Comparison of ENCODE assay signal across 21 cellular contexts in the genomic region with DNA sequence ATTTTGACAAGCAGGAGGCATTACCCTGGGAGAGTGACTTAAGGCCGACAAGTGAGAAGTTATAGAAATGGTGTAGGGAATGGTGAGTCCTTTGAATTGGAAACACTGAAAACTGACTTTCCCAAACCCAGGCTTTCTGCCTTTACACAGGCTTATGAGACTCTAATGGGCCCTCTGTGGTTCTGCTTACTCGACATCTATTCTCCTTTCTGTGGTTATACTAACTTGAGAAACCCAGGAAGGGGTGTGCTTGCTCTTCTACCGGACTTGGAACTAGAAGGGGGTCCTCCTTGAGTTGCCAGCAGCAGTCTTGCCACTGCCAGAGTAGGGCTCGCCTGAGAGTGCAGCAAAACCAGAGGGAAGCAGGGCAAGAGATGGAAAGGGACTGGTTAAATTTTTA.
DNase-seq lines count a peak whose midpoint lies in the region; ATAC-seq, FAIRE-seq and TF ChIP-seq lines count a peak whose summit lies in the region.
"Had no signal": no experiment of that assay in that cellular context is flagged by ENCODE, and none has a peak within 500 bp of the region (broad histone marks: within the 10 kb centered on the region; RNA-seq: fewer than 3 reads in every experiment).

No MANE protein-coding gene starts in this region.

- intact Hi-C loops in CD4-positive, alpha-beta memory T cell (cut with micrococcal nuclease), result loop anchor here (1.0 kb wide), 1 partner anchor 8 kb away; no protein-coding TSS in a partner anchor

- no peak overlapping the region for H3K4me2 ChIP-seq in keratinocyte (ENCODE audit: control insufficient read depth, extremely low read depth, insufficient read depth, low read depth, low read length)

- H3K4me1 ChIP-seq in CD4-positive, alpha-beta memory T cell (ENCODE audit: insufficient read depth, low read length), result peaks cover 100% of the 10 kb centered on the region
- peaks cover 14% of the 10 kb centered on the region for H3K4me1 ChIP-seq in keratinocyte (ENCODE audit: control insufficient read depth, extremely low read depth, insufficient read depth, low read length)
- H3K4me1 ChIP-seq: colonic mucosa had no signal

- H3K27me3 Mint-ChIP-seq in T-helper 2 cell treated with Interferon-gamma antibody and Interleukin-4, amounts not matched to agents 5 μg/mL and 100 μg/mL, for 36 hours (ENCODE audit: low read depth), result no peaks in the 10 kb centered on the region
- H3K27me3 Mint-ChIP-seq in CD4-positive, alpha-beta memory T cell, result no peaks in the 10 kb centered on the region
- H3K27me3 Mint-ChIP-seq in activated CD8-positive, alpha-beta T cell treated with anti-CD3 and anti-CD28 coated beads, Interleukin-2, amount 10 ng/mL, durations not matched to agents 7 days and 5 days (ENCODE audit: low read depth), result no peaks in the 10 kb centered on the region
- no peaks in the 10 kb centered on the region for H3K27me3 Mint-ChIP-seq in endothelial cell (ENCODE audit: unreplicated experiment)

- TF ChIP-seq CTCF in keratinocyte (optimal IDR thresholded peaks at IDR 0.05 in 1 of 3, IDR thresholded peaks at IDR 0.05 in 1 of 3, conservative IDR thresholded peaks at IDR 0.05 in 1 of 3; ENCODE audit: extremely low read depth in 1 of 3, insufficient read depth in 2 of 3, low read length in 3 of 3), result no peak
- TF ChIP-seq CTCF in endothelial cell (IDR thresholded peaks at IDR 0.05; ENCODE audit: unreplicated experiment), result no peak

- peak overlapping the region; percentile 5 for H3K27ac Mint-ChIP-seq in T-helper 2 cell treated with Interferon-gamma antibody and Interleukin-4, amounts not matched to agents 5 μg/mL and 100 μg/mL, for 36 hours
- peak overlapping the region; percentile 85 to 96 (median 94) for H3K27ac Mint-ChIP-seq in CD4-positive, alpha-beta memory T cell
- H3K27ac Mint-ChIP-seq in activated CD8-positive, alpha-beta T cell treated with anti-CD3 and anti-CD28 coated beads, Interleukin-2, amount 10 ng/mL, durations not matched to agents 7 days and 5 days, result peak overlapping the region; percentile 67
- no peak overlapping the region for H3K27ac Mint-ChIP-seq in endothelial cell (ENCODE audit: unreplicated experiment)
- H3K27ac Mint-ChIP-seq: HFFc6, type B pancreatic cell had no signal

- CTCF ChIA-PET in CD4-positive, alpha-beta memory T cell (lab: Charles Lee; ENCODE audit: partially characterized antibody), result interaction anchor here (0.9 to 11.8 kb wide), 7 partner anchors 9 to 127 kb away, joined by 3 to 132 read pairs (median 6); a partner anchor contains a TSS
- CTCF ChIA-PET in activated CD8-positive, alpha-beta T cell treated with anti-CD3 and anti-CD28 coated beads, Interleukin-2, amount 10 ng/mL, durations not matched to agents 7 days and 5 days (lab: Charles Lee), result interaction anchor here (1.0 to 2.5 kb wide), 4 partner anchors 8 to 61 kb away, joined by 3 to 22 read pairs (median 6); no protein-coding TSS in a partner anchor

- peak overlapping the region; percentile 25 for H2AFZ ChIP-seq in keratinocyte (ENCODE audit: control insufficient read depth, low read length)

- peaks cover 60% of the 10 kb centered on the region for H3K36me3 Mint-ChIP-seq in T-helper 2 cell treated with Interferon-gamma antibody and Interleukin-4, amounts not matched to agents 5 μg/mL and 100 μg/mL, for 36 hours (ENCODE audit: low read depth)
- H3K36me3 Mint-ChIP-seq in CD4-positive, alpha-beta memory T cell, result peaks cover 51 to 67% of the 10 kb centered on the region in 2 donors
- peaks cover 65% of the 10 kb centered on the region for H3K36me3 Mint-ChIP-seq in activated CD8-positive, alpha-beta T cell treated with anti-CD3 and anti-CD28 coated beads, Interleukin-2, amount 10 ng/mL, durations not matched to agents 7 days and 5 days (ENCODE audit: low read depth)
- no peaks in the 10 kb centered on the region for H3K36me3 Mint-ChIP-seq in endothelial cell (ENCODE audit: low read depth, unreplicated experiment)
- H3K36me3 Mint-ChIP-seq: type B pancreatic cell had no signal

- peak overlapping the region in 1 of 2 donors; percentile 14 for H3K4me3 ChIP-seq in CD4-positive, alpha-beta memory T cell (ENCODE audit: low read length in 2 of 2)
- H3K4me3 ChIP-seq in keratinocyte (ENCODE audit: control insufficient read depth in 2 of 3, extremely low read depth in 1 of 3, insufficient read depth in 2 of 3, low read depth in 1 of 3, low read length in 3 of 3), result no peak overlapping the region
- H3K4me3 ChIP-seq: colonic mucosa, spleen had no signal

- H3K9me3 ChIP-seq in CD4-positive, alpha-beta memory T cell (ENCODE audit: control insufficient read depth in 1 of 2, low read length in 2 of 2), result no peaks in the 10 kb centered on the region
- H3K9me3 ChIP-seq in keratinocyte (ENCODE audit: control insufficient read depth, low read depth, low read length), result no peaks in the 10 kb centered on the region
- H3K9me3 ChIP-seq: colonic mucosa, spleen had no signal

- no peaks in the 10 kb centered on the region for H3K9me3 Mint-ChIP-seq in T-helper 2 cell treated with Interferon-gamma antibody and Interleukin-4, amounts not matched to agents 5 μg/mL and 100 μg/mL, for 36 hours
- H3K9me3 Mint-ChIP-seq in CD4-positive, alpha-beta memory T cell, result no peaks in the 10 kb centered on the region
- no peaks in the 10 kb centered on the region for H3K9me3 Mint-ChIP-seq in activated CD8-positive, alpha-beta T cell treated with anti-CD3 and anti-CD28 coated beads, Interleukin-2, amount 10 ng/mL, durations not matched to agents 7 days and 5 days (ENCODE audit: insufficient read depth)
- H3K9me3 Mint-ChIP-seq in endothelial cell (ENCODE audit: unreplicated experiment), result no peaks in the 10 kb centered on the region
- H3K9me3 Mint-ChIP-seq: HFFc6, type B pancreatic cell had no signal

- H3K27ac ChIP-seq in CD4-positive, alpha-beta memory T cell (ENCODE audit: low read depth, low read length), result peak overlapping the region; percentile 53
- no peak overlapping the region for H3K27ac ChIP-seq in keratinocyte (ENCODE audit: control insufficient read depth, insufficient read depth, low read length)
- H3K27ac ChIP-seq: colonic mucosa had no signal

- POLR2A ChIA-PET in CD4-positive, alpha-beta memory T cell (lab: Charles Lee; ENCODE audit: partially characterized antibody), result interaction anchor here (0.9 to 15.0 kb wide), 6 partner anchors 9 to 62 kb away, joined by 3 to 275 read pairs (median 28); no protein-coding TSS in a partner anchor
- POLR2A ChIA-PET in activated CD8-positive, alpha-beta T cell treated with anti-CD3 and anti-CD28 coated beads, Interleukin-2, amount 10 ng/mL, durations not matched to agents 7 days and 5 days (lab: Charles Lee), result no interaction called here

- H3K79me2 ChIP-seq in keratinocyte (ENCODE audit: control insufficient read depth, insufficient read depth, low read length), result no peaks in the 10 kb centered on the region

- dilution Hi-C loops in keratinocyte (cut with MboI; ENCODE audit: extremely low pct_ligation_motif_present, low sequenced_read_pairs), result no loop called here

- peak overlapping the region; percentile 28 for H3K4me3 Mint-ChIP-seq in T-helper 2 cell treated with Interferon-gamma antibody and Interleukin-4, amounts not matched to agents 5 μg/mL and 100 μg/mL, for 36 hours
- H3K4me3 Mint-ChIP-seq in CD4-positive, alpha-beta memory T cell, result peak overlapping the region; percentile 70 to 86 (median 77)
- no peak overlapping the region for H3K4me3 Mint-ChIP-seq in activated CD8-positive, alpha-beta T cell treated with anti-CD3 and anti-CD28 coated beads, Interleukin-2, amount 10 ng/mL, durations not matched to agents 7 days and 5 days
- H3K4me3 Mint-ChIP-seq in endothelial cell (ENCODE audit: unreplicated experiment), result no peak overlapping the region
- H3K4me3 Mint-ChIP-seq: HFFc6, type B pancreatic cell had no signal

- FAIRE-seq in keratinocyte (lab: Jason Lieb, UNC), result no peak
- FAIRE-seq: GM19239 had no signal

- no peaks in the 10 kb centered on the region for H3K27me3 ChIP-seq in CD4-positive, alpha-beta memory T cell (ENCODE audit: insufficient read depth, low read length)
- no peaks in the 10 kb centered on the region for H3K27me3 ChIP-seq in keratinocyte (ENCODE audit: control insufficient read depth, extremely low read depth, insufficient read depth, low read length)
- H3K27me3 ChIP-seq: colonic mucosa, spleen had no signal

- H4K20me1 ChIP-seq in keratinocyte (ENCODE audit: control insufficient read depth, extremely low read depth, insufficient read depth, low read length), result no peaks in the 10 kb centered on the region

- DNase-seq in T-helper 2 cell treated with Interferon-gamma antibody and Interleukin-4, amounts not matched to agents 5 μg/mL and 100 μg/mL, for 36 hours (ENCODE audit: low spot score), result no peak
- DNase-seq in T-helper 2 cell (no peak), keratinocyte (ENCODE audit: low read depth, low spot score) (no peak), HuH-7.5 (ENCODE audit: low spot score) (no peak), endothelial cell (ENCODE audit: low spot score) (no peak), COLO829 (ENCODE audit: low spot score) (no peak)
- no peak for DNase-seq in CD4-positive, alpha-beta memory T cell
- DNase-seq in activated CD8-positive, alpha-beta T cell treated with anti-CD3 and anti-CD28 coated beads, Interleukin-2, amount 10 ng/mL, durations not matched to agents 7 days and 5 days, result no peak
- DNase-seq: 8988T; activated CD4-positive, CD25-positive, alpha-beta regulatory T cell treated with anti-CD3 and anti-CD28 coated beads, Interleukin-2, amount 50 U/mL, for 72 hours; AML-193; colonic mucosa; EL; HFFc6; NCI-H1092; NCI-H187 treated with DMSO at 0.1 percent for 48 hours; spleen; stimulated activated CD4-positive, alpha-beta T cell treated with anti-CD3 and anti-CD28 coated beads, Interleukin-4, amount 100 ng/mL, for 24 hours had no signal

- H3K36me3 ChIP-seq in CD4-positive, alpha-beta memory T cell (ENCODE audit: insufficient read depth, low read length), result peaks cover 22% of the 10 kb centered on the region
- no peaks in the 10 kb centered on the region for H3K36me3 ChIP-seq in keratinocyte (ENCODE audit: control insufficient read depth in 2 of 2, extremely low read depth in 1 of 2, insufficient read depth in 2 of 2, low read length in 2 of 2)
- H3K36me3 ChIP-seq: colonic mucosa had no signal

- H3K9ac ChIP-seq in keratinocyte (ENCODE audit: control insufficient read depth, extremely low read depth, insufficient read depth, low read length), result no peak overlapping the region

- no peaks in the 10 kb centered on the region for H3K9me1 ChIP-seq in keratinocyte (ENCODE audit: control insufficient read depth, extremely low read depth, insufficient read depth, low read length)

- peak; percentile 50 for ATAC-seq in activated CD8-positive, alpha-beta T cell treated with anti-CD3 and anti-CD28 coated beads, Interleukin-2, amount 10 ng/mL, durations not matched to agents 7 days and 5 days
- ATAC-seq: SK-N-SH treated with all-trans-retinoic acid at 6 μM for 48 hours had no signal

- H3K4me1 Mint-ChIP-seq in T-helper 2 cell treated with Interferon-gamma antibody and Interleukin-4, amounts not matched to agents 5 μg/mL and 100 μg/mL, for 36 hours (ENCODE audit: low read depth), result peaks cover 63% of the 10 kb centered on the region
- H3K4me1 Mint-ChIP-seq in CD4-positive, alpha-beta memory T cell, result peaks cover 74 to 92% (median 82%) of the 10 kb centered on the region in 4 donors
- peaks cover 80% of the 10 kb centered on the region for H3K4me1 Mint-ChIP-seq in activated CD8-positive, alpha-beta T cell treated with anti-CD3 and anti-CD28 coated beads, Interleukin-2, amount 10 ng/mL, durations not matched to agents 7 days and 5 days (ENCODE audit: low read depth)
- H3K4me1 Mint-ChIP-seq in endothelial cell (ENCODE audit: unreplicated experiment), result no peaks in the 10 kb centered on the region

Comparison
In these comparisons a context has a peak if more than half of its experiments do, and no peak if none do; other contexts are left out.
1. H3K4me3 Mint-ChIP-seq: peak in T-helper 2 cell treated with Interferon-gamma antibody and Interleukin-4, amounts not matched to agents 5 μg/mL and 100 μg/mL, for 36 hours (single experiment) and CD4-positive, alpha-beta memory T cell (8 of 8); none in activated CD8-positive, alpha-beta T cell treated with anti-CD3 and anti-CD28 coated beads, Interleukin-2, amount 10 ng/mL, durations not matched to agents 7 days and 5 days (single experiment) and endothelial cell (single experiment).